Comparison of ENCODE assay signal across 9 cellular contexts in the genomic region with DNA sequence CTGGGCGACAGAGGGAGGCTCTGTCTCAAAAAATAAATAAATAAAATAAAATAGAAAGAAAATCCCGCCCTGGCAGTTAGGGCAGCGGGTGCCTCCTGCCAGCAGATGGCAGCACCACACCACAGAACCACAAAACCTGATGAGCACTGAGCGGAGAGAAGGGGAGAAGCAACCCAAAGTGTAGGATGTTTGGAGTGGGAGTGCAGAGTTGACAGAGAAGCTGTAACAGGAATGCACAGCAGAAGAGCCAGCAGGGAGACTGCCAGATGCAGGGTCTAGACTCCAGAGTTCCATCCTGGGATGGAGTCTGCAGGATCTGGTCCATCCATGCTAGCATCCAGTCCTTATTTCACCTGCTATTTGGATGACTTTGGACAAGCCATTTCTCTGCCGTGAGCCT. TPM values are rescaled to one million over a fixed set of nuclear protein-coding genes. Genes with fewer than 3 reads are reported as not detected.
A peak's percentile ranks its signal among the peaks of the same experiment; 100 is the strongest.
DNase-seq lines count a peak whose midpoint lies in the region; ATAC-seq and TF ChIP-seq lines count a peak whose summit lies in the region.
"Had no signal": no experiment of that assay in that cellular context is flagged by ENCODE, and none has a peak within 500 bp of the region (broad histone marks: within the 10 kb centered on the region; RNA-seq: fewer than 3 reads in every experiment).

No MANE protein-coding gene starts in this region.

- no peak overlapping the region for H3K4ac ChIP-seq in mesendoderm (ENCODE audit: low read depth, low read length)

- H3K27ac ChIP-seq in mesendoderm (ENCODE audit: low read depth, low read length) = no peak overlapping the region

- no peak overlapping the region for H4K5ac ChIP-seq in mesendoderm (ENCODE audit: low read length)

- H3K4me3 ChIP-seq in Caco-2 (ENCODE audit: low read depth, low read length) (no peak overlapping the region), mesendoderm (ENCODE audit: low read length) (no peak overlapping the region)

- WGBS in mesendoderm (ENCODE audit: extremely low coverage, insufficient coverage, low lambda C conversion rate) = no CpG with 5 or more reads among the region's 5 CpGs

- no peak overlapping the region for H3K23ac ChIP-seq in mesendoderm (ENCODE audit: low read length)

- H3K27me3 ChIP-seq in Caco-2 (replicated peaks; ENCODE audit: control insufficient read depth, insufficient read depth, low read length) = no peaks in the 10 kb centered on the region
- no peaks in the 10 kb centered on the region for H3K27me3 ChIP-seq in mesendoderm (ENCODE audit: insufficient read depth, low read length, poor library complexity)

- H3K27ac Mint-ChIP-seq in Caco-2 (ENCODE audit: unreplicated experiment) = no peak overlapping the region
- H3K27ac Mint-ChIP-seq in activated CD4-positive, alpha-beta memory T cell treated with anti-CD3 and anti-CD28 coated beads for 36 hours = no peak overlapping the region
- no peak overlapping the region for H3K27ac Mint-ChIP-seq in stimulated activated effector memory CD8-positive, alpha-beta T cell treated with anti-CD3 and anti-CD28 coated beads, Interleukin-12 subunit alpha, Interleukin-12 subunit beta, amount 100 ng/mL, for 72 hours
- H3K27ac Mint-ChIP-seq: activated naive CD8-positive, alpha-beta T cell had no signal

- H3K9ac ChIP-seq in mesendoderm (ENCODE audit: low read length) = no peak overlapping the region

- H4K8ac ChIP-seq in mesendoderm (ENCODE audit: low read depth, low read length) = no peak overlapping the region

- H3K9me3 Mint-ChIP-seq in Caco-2 (ENCODE audit: unreplicated experiment) = no peaks in the 10 kb centered on the region
- no peaks in the 10 kb centered on the region for H3K9me3 Mint-ChIP-seq in activated CD4-positive, alpha-beta memory T cell treated with anti-CD3 and anti-CD28 coated beads for 36 hours
- H3K9me3 Mint-ChIP-seq in stimulated activated effector memory CD8-positive, alpha-beta T cell treated with anti-CD3 and anti-CD28 coated beads, Interleukin-12 subunit alpha, Interleukin-12 subunit beta, amount 100 ng/mL, for 72 hours = no peaks in the 10 kb centered on the region

- no peaks in the 10 kb centered on the region for H3K79me2 ChIP-seq in mesendoderm (ENCODE audit: control insufficient read depth, insufficient read depth, low read length)

- no peaks in the 10 kb centered on the region for H3K36me3 Mint-ChIP-seq in Caco-2 (ENCODE audit: insufficient read depth, unreplicated experiment)
- no peaks in the 10 kb centered on the region for H3K36me3 Mint-ChIP-seq in activated CD4-positive, alpha-beta memory T cell treated with anti-CD3 and anti-CD28 coated beads for 36 hours
- H3K36me3 Mint-ChIP-seq in stimulated activated effector memory CD8-positive, alpha-beta T cell treated with anti-CD3 and anti-CD28 coated beads, Interleukin-12 subunit alpha, Interleukin-12 subunit beta, amount 100 ng/mL, for 72 hours = no peaks in the 10 kb centered on the region
- H3K36me3 Mint-ChIP-seq: activated naive CD8-positive, alpha-beta T cell had no signal

- intact Hi-C loops in Caco-2 (cut with micrococcal nuclease; ENCODE audit: unreplicated experiment) = loop anchor here (1.0 kb wide), 4 partner anchors 29 to 162 kb away; no protein-coding TSS in a partner anchor
- intact Hi-C loops in activated CD4-positive, alpha-beta memory T cell treated with anti-CD3 and anti-CD28 coated beads for 36 hours (cut with micrococcal nuclease) = loop anchor here (2.0 to 10.0 kb wide), 3 partner anchors 71 to 161 kb away; no protein-coding TSS in a partner anchor

- no peak overlapping the region for H2AK5ac ChIP-seq in mesendoderm (ENCODE audit: low read length)

- H2BK15ac ChIP-seq in mesendoderm (replicated peaks; ENCODE audit: low read depth) = no peak overlapping the region

- no peak overlapping the region for H3K4me3 Mint-ChIP-seq in Caco-2 (ENCODE audit: unreplicated experiment)
- H3K4me3 Mint-ChIP-seq in activated CD4-positive, alpha-beta memory T cell treated with anti-CD3 and anti-CD28 coated beads for 36 hours = no peak overlapping the region
- no peak overlapping the region for H3K4me3 Mint-ChIP-seq in stimulated activated effector memory CD8-positive, alpha-beta T cell treated with anti-CD3 and anti-CD28 coated beads, Interleukin-12 subunit alpha, Interleukin-12 subunit beta, amount 100 ng/mL, for 72 hours
- H3K4me3 Mint-ChIP-seq: activated naive CD8-positive, alpha-beta T cell had no signal

- H3K9me3 ChIP-seq in Caco-2 = no peaks in the 10 kb centered on the region

- H3K4me2 ChIP-seq in mesendoderm (ENCODE audit: low read length) = no peak overlapping the region

- no peak overlapping the region for H2BK120ac ChIP-seq in mesendoderm (ENCODE audit: low read depth, low read length)

- no TSS peak for BruUV-seq in Caco-2 (replicated peaks; lab: Mats Ljungman, UMichigan)

- H3K36me3 ChIP-seq in Caco-2 (ENCODE audit: control insufficient read depth, insufficient read depth, low read length) = no peaks in the 10 kb centered on the region
- H3K36me3 ChIP-seq in mesendoderm (ENCODE audit: control insufficient read depth, insufficient read depth, low read length) = no peaks in the 10 kb centered on the region

- no peaks in the 10 kb centered on the region for H3K79me1 ChIP-seq in mesendoderm (ENCODE audit: low read length)

- peaks cover 32% of the 10 kb centered on the region for H3K4me1 ChIP-seq in Caco-2
- H3K4me1 ChIP-seq in mesendoderm (ENCODE audit: control insufficient read depth, low read depth, low read length) = peaks cover 7% of the 10 kb centered on the region

- CTCF ChIA-PET in Caco-2 (lab: Charles Lee) = interaction anchor here (0.6 to 7.4 kb wide), 6 partner anchors 15 to 284 kb away, joined by 3 to 106 read pairs (median 6); no protein-coding TSS in a partner anchor
- CTCF ChIA-PET in activated CD4-positive, alpha-beta memory T cell treated with anti-CD3 and anti-CD28 coated beads for 36 hours (lab: Charles Lee) = interaction anchor here (0.7 to 3.9 kb wide), 12 partner anchors 14 to 444 kb away, joined by 3 to 32 read pairs (median 4); no protein-coding TSS in a partner anchor

- peaks cover 3% of the 10 kb centered on the region for H3K27me3 Mint-ChIP-seq in Caco-2 (ENCODE audit: insufficient read depth, unreplicated experiment)
- peaks cover 11% of the 10 kb centered on the region for H3K27me3 Mint-ChIP-seq in activated CD4-positive, alpha-beta memory T cell treated with anti-CD3 and anti-CD28 coated beads for 36 hours

- POLR2A ChIA-PET in Caco-2 (lab: Charles Lee) = no interaction called here
- POLR2A ChIA-PET in activated CD4-positive, alpha-beta memory T cell treated with anti-CD3 and anti-CD28 coated beads for 36 hours (lab: Charles Lee) = no interaction called here

- no peak overlapping the region for H2BK5ac ChIP-seq in mesendoderm (ENCODE audit: low read length)

- TF ChIP-seq CTCF in Caco-2 (IDR thresholded peaks at IDR 0.05; ENCODE audit: insufficient read depth in 1 of 2, low read depth in 1 of 2, low read length in 1 of 2, severe bottlenecking in 1 of 2, unreplicated experiment in 1 of 2) = peak; percentile 86 to 94

- DNase-seq in Caco-2 = peak; percentile 79 to 82
- DNase-seq in HCEC 1CT = peak; percentile 50
- DNase-seq in NCI-H460 (ENCODE audit: extremely low read depth, low read depth) = peak; percentile 89
- DNase-seq in activated CD4-positive, alpha-beta memory T cell treated with anti-CD3 and anti-CD28 coated beads for 36 hours = peak; percentile 69
- peak; percentile 15 for DNase-seq in effector CD8-positive, alpha-beta T cell (lab: John Stamatoyannopoulos, UW)
- peak; percentile 79 for DNase-seq in mesendoderm
- peak; percentile 31 to 72 for DNase-seq in stimulated activated effector memory CD8-positive, alpha-beta T cell treated with anti-CD3 and anti-CD28 coated beads, Interleukin-12 subunit alpha, Interleukin-12 subunit beta, amount 100 ng/mL, for 72 hours (ENCODE audit: low spot score in 2 of 2)

- no peak overlapping the region for H3K18ac ChIP-seq in mesendoderm (ENCODE audit: low read length)

- ATAC-seq in stimulated activated effector memory CD8-positive, alpha-beta T cell treated with anti-CD3 and anti-CD28 coated beads, Interleukin-12 subunit alpha, Interleukin-12 subunit beta, amount 100 ng/mL, for 72 hours = peak; percentile 29
- ATAC-seq in GM21717 (IDR thresholded peaks at IDR 0.05; ENCODE audit: unreplicated experiment) = no peak

- peaks cover 38% of the 10 kb centered on the region for H3K4me1 Mint-ChIP-seq in Caco-2 (ENCODE audit: low read depth, unreplicated experiment)
- peaks cover 5% of the 10 kb centered on the region for H3K4me1 Mint-ChIP-seq in activated CD4-positive, alpha-beta memory T cell treated with anti-CD3 and anti-CD28 coated beads for 36 hours (ENCODE audit: low read depth)
- peaks cover 13% of the 10 kb centered on the region for H3K4me1 Mint-ChIP-seq in stimulated activated effector memory CD8-positive, alpha-beta T cell treated with anti-CD3 and anti-CD28 coated beads, Interleukin-12 subunit alpha, Interleukin-12 subunit beta, amount 100 ng/mL, for 72 hours

- no peak overlapping the region for H3K56ac ChIP-seq in mesendoderm (ENCODE audit: low read length)

RNA-seq across cellular contexts. Expression of gene KIRREL1, which starts 29.7 kb away (rescaled TPM):
- total RNA-seq in Caco-2 (2022) = 41.5 and 45.4 TPM in 2 replicates
- total RNA-seq in NCI-H460 (2014; rRNA removed; shearing (Covaris generic)) = 48.7 and 51.1 TPM in 2 replicates
- 62.7 and 69.6 TPM in 2 replicates for polyA plus RNA-seq in NCI-H460 (2014; cell fraction: nucleus; rRNA removed)
- total RNA-seq in activated CD4-positive, alpha-beta memory T cell treated with anti-CD3 and anti-CD28 coated beads for 36 hours = not detected
- polyA plus RNA-seq in mesendoderm (2013, experiment 1 of 2) = 19.9 TPM
- polyA plus RNA-seq in mesendoderm (2013, experiment 2 of 2) = 19.5 TPM

Comparison
In these comparisons a context has a peak if more than half of its experiments do, and no peak if none do; other contexts are left out.
1. DNase-seq: peak in every context shown above with its lines; median percentile 89 in NCI-H460; 80 in Caco-2; 79 in mesendoderm; 69 in activated CD4-positive, alpha-beta memory T cell treated with anti-CD3 and anti-CD28 coated beads for 36 hours; 52 in stimulated activated effector memory CD8-positive, alpha-beta T cell treated with anti-CD3 and anti-CD28 coated beads, Interleukin-12 subunit alpha, Interleukin-12 subunit beta, amount 100 ng/mL, for 72 hours; 50 in HCEC 1CT; 15 in effector CD8-positive, alpha-beta T cell.
2. RNA of gene KIRREL1, which starts 29.7 kb away (total RNA-seq): 48.7 to 51.1 TPM in NCI-H460 and 41.5 to 45.4 TPM in Caco-2; not detected in activated CD4-positive, alpha-beta memory T cell treated with anti-CD3 and anti-CD28 coated beads for 36 hours; every median in the first group is over 10 times any median in the second.